Comparison of ENCODE assay signal across 9 cellular contexts in genomic region chr17:78774456-78774855, GRCh38. TPM values are rescaled to one million over a fixed set of nuclear protein-coding genes. Genes with fewer than 3 reads are reported as not detected.
A peak's percentile ranks its signal among the peaks of the same experiment; 100 is the strongest.
DNase-seq lines count a peak whose midpoint lies in the region; ATAC-seq, FAIRE-seq and TF ChIP-seq lines count a peak whose summit lies in the region.
"Had no signal": no experiment of that assay in that cellular context is flagged by ENCODE, and none has a peak within 500 bp of the region (broad histone marks: within the 10 kb centered on the region; RNA-seq: fewer than 3 reads in every experiment).

No MANE protein-coding gene starts in this region.

- H3K36me3 ChIP-seq in esophagus (ENCODE audit: control insufficient read depth in 2 of 2, insufficient read depth in 2 of 2, low read length in 1 of 2) (no peaks in the 10 kb centered on the region), smooth muscle cell (ENCODE audit: low read depth) (no peaks in the 10 kb centered on the region)

- H3K9me3 Mint-ChIP-seq in progenitor cell of endocrine pancreas (ENCODE audit: low read depth): no peaks in the 10 kb centered on the region

- H3K4me1 Mint-ChIP-seq in progenitor cell of endocrine pancreas (ENCODE audit: low read depth): peaks cover 7% of the 10 kb centered on the region

- H3K4me1 ChIP-seq in esophagus (ENCODE audit: control insufficient read depth in 2 of 2, insufficient read depth in 2 of 2, low read length in 1 of 2) (peaks cover 0 to 3% of the 10 kb centered on the region in 2 donors), smooth muscle cell (ENCODE audit: low read depth) (no peaks in the 10 kb centered on the region)

- H3K4me2 ChIP-seq in smooth muscle cell: peak overlapping the region; percentile 22

- H3K27me3 Mint-ChIP-seq in progenitor cell of endocrine pancreas: no peaks in the 10 kb centered on the region

- H3K4me3 Mint-ChIP-seq in progenitor cell of endocrine pancreas (ENCODE audit: low read depth): no peak overlapping the region

- ATAC-seq in GM19463 (IDR thresholded peaks at IDR 0.05; ENCODE audit: unreplicated experiment): no peak

- H3K9me3 ChIP-seq in esophagus (ENCODE audit: control insufficient read depth in 2 of 2, insufficient read depth in 1 of 2, low read depth in 1 of 2, low read length in 1 of 2) (no peaks in the 10 kb centered on the region), smooth muscle cell (replicated peaks; ENCODE audit: low read depth) (no peaks in the 10 kb centered on the region)

- peaks cover 92% of the 10 kb centered on the region for H4K20me1 ChIP-seq in smooth muscle cell (ENCODE audit: low read depth)

- H3F3A ChIP-seq in smooth muscle cell (ENCODE audit: low read depth): peaks cover 8% of the 10 kb centered on the region

- no peak for TF ChIP-seq POLR2A in GM12892 (IDR thresholded peaks at IDR 0.05; ENCODE audit: low read depth, low read length)

- H3K27me3 ChIP-seq in esophagus (ENCODE audit: control insufficient read depth in 1 of 2, insufficient read depth in 2 of 2, low read length in 2 of 2) (no peaks in the 10 kb centered on the region), smooth muscle cell (ENCODE audit: low read depth) (no peaks in the 10 kb centered on the region)

- no peak overlapping the region for H3K9ac ChIP-seq in smooth muscle cell (ENCODE audit: low read depth)

- TF ChIP-seq CTCF in smooth muscle cell (IDR thresholded peaks at IDR 0.05; ENCODE audit: borderline replicate concordance, insufficient read depth, poor library complexity, severe bottlenecking) (no peak), progenitor cell of endocrine pancreas (IDR thresholded peaks at IDR 0.05; ENCODE audit: unreplicated experiment) (no peak)

- peak; percentile 5 for FAIRE-seq in GM12892 (lab: Jason Lieb, UNC)
- FAIRE-seq: H54 had no signal

- no peak overlapping the region for H3K27ac Mint-ChIP-seq in progenitor cell of endocrine pancreas

- H3K27ac ChIP-seq in esophagus (ENCODE audit: low read depth in 2 of 2, low read length in 1 of 2) (peak overlapping the region; percentile 84 to 85), smooth muscle cell (ENCODE audit: low read depth) (no peak overlapping the region)

- H3K79me2 ChIP-seq in smooth muscle cell (ENCODE audit: low read depth): peaks cover 83% of the 10 kb centered on the region

- H3K36me3 Mint-ChIP-seq in progenitor cell of endocrine pancreas (ENCODE audit: insufficient read depth): no peaks in the 10 kb centered on the region

- DNase-seq in GM12892 (ENCODE audit: insufficient read length) (no peak), RPMI8226 (peak; percentile 37), smooth muscle cell (lab: John Stamatoyannopoulos, UW; ENCODE audit: unreplicated experiment) (no peak), NCI-H1105 (lab: John Stamatoyannopoulos, UW) (no peak), progenitor cell of endocrine pancreas (ENCODE audit: low spot score, unreplicated experiment) (no peak)
- no peak for DNase-seq in activated CD8-positive, alpha-beta memory T cell treated with anti-CD3 and anti-CD28 coated beads, Interleukin-2, amount 50 U/mL, for 48 hours

- 25 to 38% methylated on average over 2 of the region's 2 CpGs for WGBS in esophagus, 2 donors
- 49% methylated on average over 2 of the region's 2 CpGs for WGBS in smooth muscle cell (ENCODE audit: low lambda C conversion rate)

- no peak overlapping the region for H3K4me3 ChIP-seq in esophagus (ENCODE audit: low read depth in 1 of 2, low read length in 2 of 2)
- H3K4me3 ChIP-seq in smooth muscle cell: no peak overlapping the region

- no peak overlapping the region for H2AFZ ChIP-seq in smooth muscle cell (ENCODE audit: low read depth)

RNA-seq across cellular contexts. Expression of gene CYTH1, which starts 7.6 kb away (rescaled TPM):
- 182 TPM for polyA plus RNA-seq in GM12892 (2012; ENCODE audit: missing spikeins)
- polyA plus RNA-seq in esophagus: 10 to 100 TPM; 36.0 to 52.8 TPM
- 17.4 and 19.3 TPM in 2 replicates for total RNA-seq in smooth muscle cell
- 14.1 and 26.9 TPM in 2 replicates for polyA plus RNA-seq in smooth muscle cell
- 30.1 and 33.3 TPM in 2 replicates for total RNA-seq in progenitor cell of endocrine pancreas
